ENCODE assay signal across 29 cellular contexts in genomic region chr10:59793924-59794323, GRCh38. TPM values are rescaled to one million over a fixed set of nuclear protein-coding genes. Genes with fewer than 3 reads are reported as not detected.
DNase-seq lines count a peak whose midpoint lies in the region; FAIRE-seq and TF ChIP-seq lines count a peak whose summit lies in the region.
"Had no signal": no experiment of that assay in that cellular context is flagged by ENCODE, and none has a peak within 500 bp of the region (broad histone marks: within the 10 kb centered on the region; RNA-seq: fewer than 3 reads in every experiment).

No MANE protein-coding gene starts in this region.

- no peaks in the 10 kb centered on the region for H3K4me1 ChIP-seq in small intestine (ENCODE audit: control insufficient read depth in 2 of 2, insufficient read depth in 1 of 2, low read depth in 1 of 2, low read length in 1 of 2)

- no peaks in the 10 kb centered on the region for H3K4me1 Mint-ChIP-seq in chondrocyte (ENCODE audit: low read depth)
- peaks cover 1 to 16% of the 10 kb centered on the region in 2 donors for H3K4me1 Mint-ChIP-seq in immature natural killer cell
- peaks cover 13% of the 10 kb centered on the region for H3K4me1 Mint-ChIP-seq in activated T-cell treated with anti-CD3 and anti-CD28 coated beads, Interleukin-2, amount 50 U/mL, for 24 hours (ENCODE audit: low read depth)
- H3K4me1 Mint-ChIP-seq: CD4-positive, CD25-positive, alpha-beta regulatory T cell had no signal

- no peak overlapping the region for H3K4me3 ChIP-seq in small intestine (ENCODE audit: low read depth in 1 of 2, low read length in 2 of 2)
- H3K4me3 ChIP-seq: MG63 had no signal

- H3K9me3 Mint-ChIP-seq in chondrocyte (ENCODE audit: low read depth) (no peaks in the 10 kb centered on the region), immature natural killer cell (no peaks in the 10 kb centered on the region)
- H3K9me3 Mint-ChIP-seq in activated T-cell treated with anti-CD3 and anti-CD28 coated beads, Interleukin-2, amount 50 U/mL, for 24 hours: no peaks in the 10 kb centered on the region
- H3K9me3 Mint-ChIP-seq: activated T-cell treated with anti-CD3 and anti-CD28 coated beads, Interleukin-2, amount 50 U/mL, for 72 hours; CD4-positive, CD25-positive, alpha-beta regulatory T cell; IgD-negative memory B cell; type B pancreatic cell had no signal

- H3K36me3 Mint-ChIP-seq in chondrocyte (ENCODE audit: low read depth): peaks cover 40% of the 10 kb centered on the region
- peaks cover 36 to 57% (median 56%) of the 10 kb centered on the region in 3 donors for H3K36me3 Mint-ChIP-seq in immature natural killer cell
- H3K36me3 Mint-ChIP-seq in activated T-cell treated with anti-CD3 and anti-CD28 coated beads, Interleukin-2, amount 50 U/mL, for 24 hours (ENCODE audit: low read depth): peaks cover 95% of the 10 kb centered on the region

- no peak overlapping the region for H3K27ac ChIP-seq in small intestine (ENCODE audit: low read depth in 1 of 2, low read length in 1 of 2)
- H3K27ac ChIP-seq: 22Rv1 had no signal

- DNase-seq in DMS53 (lab: John Stamatoyannopoulos, UW): peak; percentile 13
- DNase-seq in DMS53 treated with DMSO at 0.1 percent for 48 hours (lab: John Stamatoyannopoulos, UW; ENCODE audit: unreplicated experiment): no peak
- no peak for DNase-seq in chondrocyte (ENCODE audit: low spot score)
- peak; percentile 48 for DNase-seq in iris pigment epithelial cell (ENCODE audit: low read depth)
- peak; percentile 40 for DNase-seq in small intestine
- DNase-seq in immature natural killer cell: no peak
- DNase-seq in NCI-H774 (lab: John Stamatoyannopoulos, UW): no peak
- DNase-seq in activated T-cell treated with anti-CD3 and anti-CD28 coated beads, Interleukin-2, amount 50 U/mL, for 24 hours: no peak
- DNase-seq: activated CD4-positive, alpha-beta T cell treated with anti-CD3 and anti-CD28 coated beads for 48 hours; activated naive CD4-positive, alpha-beta T cell treated with Interleukin-2 at 50 U/mL for 16 hours; activated T-cell treated with anti-CD3 and anti-CD28 coated beads, Interleukin-2, amount 50 U/mL, for 72 hours; amniotic stem cell; caudate nucleus; CD4-positive, CD25-positive, alpha-beta regulatory T cell; MG63; NCI-H1417; NCI-H2081 treated with DMSO at 0.1 percent for 48 hours; NCI-H510A; stimulated activated CD4-positive, alpha-beta T cell treated with anti-CD3 and anti-CD28 coated beads, Interleukin-1b, Interleukin-23, amount 100 ng/mL, for 48 hours; T-helper 2 cell had no signal

- no peak for FAIRE-seq in small intestine (lab: Jason Lieb, UNC)
- FAIRE-seq: frontal cortex, keratinocyte had no signal

- H3K27me3 ChIP-seq in small intestine (ENCODE audit: control insufficient read depth in 2 of 2, insufficient read depth in 2 of 2, low read length in 2 of 2): no peaks in the 10 kb centered on the region
- H3K27me3 ChIP-seq: MG63 had no signal

- no peaks in the 10 kb centered on the region for H3K27me3 Mint-ChIP-seq in chondrocyte (ENCODE audit: low read depth)
- no peaks in the 10 kb centered on the region for H3K27me3 Mint-ChIP-seq in immature natural killer cell (ENCODE audit: low read depth in 3 of 3)
- no peaks in the 10 kb centered on the region for H3K27me3 Mint-ChIP-seq in activated T-cell treated with anti-CD3 and anti-CD28 coated beads, Interleukin-2, amount 50 U/mL, for 24 hours
- H3K27me3 Mint-ChIP-seq: CD4-positive, CD25-positive, alpha-beta regulatory T cell; IgD-negative memory B cell; type B pancreatic cell had no signal

- TF ChIP-seq CTCF in chondrocyte (IDR thresholded peaks at IDR 0.05): no peak

- no peaks in the 10 kb centered on the region for H3K9me3 ChIP-seq in small intestine (ENCODE audit: control insufficient read depth, low read depth)
- H3K9me3 ChIP-seq: MG63 had no signal

- WGBS in small intestine, 3 donors: 55 to 61% (median 56%) methylated on average over 2 of the region's 2 CpGs

- H3K27ac Mint-ChIP-seq in chondrocyte (ENCODE audit: unreplicated experiment) (peak overlapping the region; percentile 27), immature natural killer cell (no peak overlapping the region)
- no peak overlapping the region for H3K27ac Mint-ChIP-seq in activated T-cell treated with anti-CD3 and anti-CD28 coated beads, Interleukin-2, amount 50 U/mL, for 24 hours
- H3K27ac Mint-ChIP-seq: activated T-cell treated with anti-CD3 and anti-CD28 coated beads, Interleukin-2, amount 50 U/mL, for 72 hours; type B pancreatic cell had no signal

- H3K4me3 Mint-ChIP-seq in chondrocyte (ENCODE audit: unreplicated experiment) (no peak overlapping the region), immature natural killer cell (no peak overlapping the region)
- no peak overlapping the region for H3K4me3 Mint-ChIP-seq in activated T-cell treated with anti-CD3 and anti-CD28 coated beads, Interleukin-2, amount 50 U/mL, for 24 hours
- H3K4me3 Mint-ChIP-seq: activated T-cell treated with anti-CD3 and anti-CD28 coated beads, Interleukin-2, amount 50 U/mL, for 72 hours; CD4-positive, CD25-positive, alpha-beta regulatory T cell; IgD-negative memory B cell; type B pancreatic cell had no signal

- H3K36me3 ChIP-seq in small intestine (ENCODE audit: control insufficient read depth in 2 of 2, insufficient read depth in 2 of 2, low read length in 2 of 2): peaks cover 12 to 15% of the 10 kb centered on the region in 2 donors

RNA-seq across cellular contexts. Expression of gene MRLN, which starts 40.7 kb away (rescaled TPM):
- total RNA-seq in chondrocyte: not detected in 3 replicates
- polyA plus RNA-seq in small intestine: not detected
- polyA plus RNA-seq in immature natural killer cell: not detected
- total RNA-seq: activated T-cell treated with anti-CD3 and anti-CD28 coated beads, Interleukin-2, amount 50 U/mL, for 72 hours; CD4-positive, CD25-positive, alpha-beta regulatory T cell; epithelial cell of proximal tubule; frontal cortex; lung microvascular endothelial cell; RPMI7951; subcutaneous adipose tissue had no signal
- polyA plus RNA-seq: CD4-positive, CD25-positive, alpha-beta regulatory T cell; IgD-negative memory B cell; keratinocyte had no signal

Comparison
In these comparisons a context has a peak if more than half of its experiments do, and no peak if none do; other contexts are left out.
1. DNase-seq: peak in DMS53 (single experiment), iris pigment epithelial cell (single experiment) and small intestine (single experiment); none in DMS53 treated with DMSO at 0.1 percent for 48 hours (single experiment), chondrocyte (single experiment), immature natural killer cell (0 of 3), NCI-H774 (single experiment) and activated T-cell treated with anti-CD3 and anti-CD28 coated beads, Interleukin-2, amount 50 U/mL, for 24 hours (single experiment).